1 cellular context compared by ENCODE assay signal in the genomic region with DNA sequence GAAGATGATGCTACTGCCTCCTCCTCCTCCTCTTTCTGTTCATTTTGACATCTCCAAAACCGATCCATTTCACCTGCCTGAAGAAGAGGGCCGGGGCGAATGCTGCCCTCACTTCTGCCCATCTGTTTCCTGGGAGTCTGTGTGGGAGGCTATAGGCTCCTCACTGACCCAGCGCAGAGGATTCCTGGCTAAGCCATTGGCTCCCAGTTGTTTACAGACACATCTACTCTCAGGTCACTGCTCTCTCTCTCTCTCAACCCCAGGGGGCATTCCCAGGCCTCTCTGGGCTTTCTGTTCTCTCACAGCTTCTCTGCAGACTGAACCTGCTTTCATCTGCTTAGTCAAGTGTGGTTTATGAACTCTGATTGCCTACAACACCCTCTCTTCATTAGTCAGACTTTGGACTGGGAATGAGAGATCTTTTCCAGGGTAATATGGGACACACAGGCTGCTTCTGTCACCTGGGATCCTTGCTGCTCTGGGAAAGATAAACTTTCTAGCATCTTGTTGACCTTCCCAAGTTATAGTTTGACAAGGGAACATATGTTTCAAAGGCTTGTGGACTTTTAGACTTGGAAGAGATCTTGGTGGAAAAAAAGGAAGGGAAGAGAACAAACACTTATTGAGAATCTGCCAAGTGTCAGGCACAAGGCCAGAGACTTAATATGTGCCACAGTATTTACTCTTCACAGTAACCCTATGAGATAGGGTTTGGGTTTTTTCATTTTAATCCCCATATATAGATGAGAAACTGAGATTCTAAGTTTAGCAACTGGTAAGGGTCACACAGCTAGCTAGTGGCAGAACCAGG.
TF ChIP-seq lines count a peak whose summit lies in the region.

No MANE protein-coding gene starts in this region.

TF ChIP-seq in GM23338, 12 proteins besides CTCF, POLR2A, EP300 and RAD21 (continued from another document):
- TF ChIP-seq, protein P1, sequence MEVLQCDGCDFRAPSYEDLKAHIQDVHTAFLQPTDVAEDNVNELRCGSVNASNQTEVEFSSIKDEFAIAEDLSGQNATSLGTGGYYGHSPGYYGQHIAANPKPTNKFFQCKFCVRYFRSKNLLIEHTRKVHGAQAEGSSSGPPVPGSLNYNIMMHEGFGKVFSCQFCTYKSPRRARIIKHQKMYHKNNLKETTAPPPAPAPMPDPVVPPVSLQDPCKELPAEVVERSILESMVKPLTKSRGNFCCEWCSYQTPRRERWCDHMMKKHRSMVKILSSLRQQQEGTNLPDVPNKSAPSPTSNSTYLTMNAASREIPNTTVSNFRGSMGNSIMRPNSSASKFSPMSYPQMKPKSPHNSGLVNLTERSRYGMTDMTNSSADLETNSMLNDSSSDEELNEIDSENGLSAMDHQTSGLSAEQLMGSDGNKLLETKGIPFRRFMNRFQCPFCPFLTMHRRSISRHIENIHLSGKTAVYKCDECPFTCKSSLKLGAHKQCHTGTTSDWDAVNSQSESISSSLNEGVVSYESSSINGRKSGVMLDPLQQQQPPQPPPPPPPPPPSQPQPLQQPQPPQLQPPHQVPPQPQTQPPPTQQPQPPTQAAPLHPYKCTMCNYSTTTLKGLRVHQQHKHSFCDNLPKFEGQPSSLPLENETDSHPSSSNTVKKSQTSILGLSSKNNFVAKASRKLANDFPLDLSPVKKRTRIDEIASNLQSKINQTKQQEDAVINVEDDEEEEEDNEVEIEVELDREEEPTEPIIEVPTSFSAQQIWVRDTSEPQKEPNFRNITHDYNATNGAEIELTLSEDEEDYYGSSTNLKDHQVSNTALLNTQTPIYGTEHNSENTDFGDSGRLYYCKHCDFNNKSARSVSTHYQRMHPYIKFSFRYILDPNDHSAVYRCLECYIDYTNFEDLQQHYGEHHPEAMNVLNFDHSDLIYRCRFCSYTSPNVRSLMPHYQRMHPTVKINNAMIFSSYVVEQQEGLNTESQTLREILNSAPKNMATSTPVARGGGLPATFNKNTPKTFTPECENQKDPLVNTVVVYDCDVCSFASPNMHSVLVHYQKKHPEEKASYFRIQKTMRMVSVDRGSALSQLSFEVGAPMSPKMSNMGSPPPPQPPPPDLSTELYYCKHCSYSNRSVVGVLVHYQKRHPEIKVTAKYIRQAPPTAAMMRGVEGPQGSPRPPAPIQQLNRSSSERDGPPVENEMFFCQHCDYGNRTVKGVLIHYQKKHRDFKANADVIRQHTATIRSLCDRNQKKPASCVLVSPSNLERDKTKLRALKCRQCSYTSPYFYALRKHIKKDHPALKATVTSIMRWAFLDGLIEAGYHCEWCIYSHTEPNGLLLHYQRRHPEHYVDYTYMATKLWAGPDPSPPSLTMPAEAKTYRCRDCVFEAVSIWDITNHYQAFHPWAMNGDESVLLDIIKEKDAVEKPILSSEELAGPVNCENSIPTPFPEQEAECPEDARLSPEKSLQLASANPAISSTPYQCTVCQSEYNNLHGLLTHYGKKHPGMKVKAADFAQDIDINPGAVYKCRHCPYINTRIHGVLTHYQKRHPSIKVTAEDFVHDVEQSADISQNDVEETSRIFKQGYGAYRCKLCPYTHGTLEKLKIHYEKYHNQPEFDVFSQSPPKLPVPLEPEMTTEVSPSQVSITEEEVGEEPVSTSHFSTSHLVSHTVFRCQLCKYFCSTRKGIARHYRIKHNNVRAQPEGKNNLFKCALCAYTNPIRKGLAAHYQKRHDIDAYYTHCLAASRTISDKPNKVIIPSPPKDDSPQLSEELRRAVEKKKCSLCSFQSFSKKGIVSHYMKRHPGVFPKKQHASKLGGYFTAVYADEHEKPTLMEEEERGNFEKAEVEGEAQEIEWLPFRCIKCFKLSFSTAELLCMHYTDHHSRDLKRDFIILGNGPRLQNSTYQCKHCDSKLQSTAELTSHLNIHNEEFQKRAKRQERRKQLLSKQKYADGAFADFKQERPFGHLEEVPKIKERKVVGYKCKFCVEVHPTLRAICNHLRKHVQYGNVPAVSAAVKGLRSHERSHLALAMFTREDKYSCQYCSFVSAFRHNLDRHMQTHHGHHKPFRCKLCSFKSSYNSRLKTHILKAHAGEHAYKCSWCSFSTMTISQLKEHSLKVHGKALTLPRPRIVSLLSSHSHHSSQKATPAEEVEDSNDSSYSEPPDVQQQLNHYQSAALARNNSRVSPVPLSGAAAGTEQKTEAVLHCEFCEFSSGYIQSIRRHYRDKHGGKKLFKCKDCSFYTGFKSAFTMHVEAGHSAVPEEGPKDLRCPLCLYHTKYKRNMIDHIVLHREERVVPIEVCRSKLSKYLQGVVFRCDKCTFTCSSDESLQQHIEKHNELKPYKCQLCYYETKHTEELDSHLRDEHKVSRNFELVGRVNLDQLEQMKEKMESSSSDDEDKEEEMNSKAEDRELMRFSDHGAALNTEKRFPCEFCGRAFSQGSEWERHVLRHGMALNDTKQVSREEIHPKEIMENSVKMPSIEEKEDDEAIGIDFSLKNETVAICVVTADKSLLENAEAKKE (CRISPR knock-in tag; IDR thresholded peaks at IDR 0.05), result no peak
